In the genomic region with DNA sequence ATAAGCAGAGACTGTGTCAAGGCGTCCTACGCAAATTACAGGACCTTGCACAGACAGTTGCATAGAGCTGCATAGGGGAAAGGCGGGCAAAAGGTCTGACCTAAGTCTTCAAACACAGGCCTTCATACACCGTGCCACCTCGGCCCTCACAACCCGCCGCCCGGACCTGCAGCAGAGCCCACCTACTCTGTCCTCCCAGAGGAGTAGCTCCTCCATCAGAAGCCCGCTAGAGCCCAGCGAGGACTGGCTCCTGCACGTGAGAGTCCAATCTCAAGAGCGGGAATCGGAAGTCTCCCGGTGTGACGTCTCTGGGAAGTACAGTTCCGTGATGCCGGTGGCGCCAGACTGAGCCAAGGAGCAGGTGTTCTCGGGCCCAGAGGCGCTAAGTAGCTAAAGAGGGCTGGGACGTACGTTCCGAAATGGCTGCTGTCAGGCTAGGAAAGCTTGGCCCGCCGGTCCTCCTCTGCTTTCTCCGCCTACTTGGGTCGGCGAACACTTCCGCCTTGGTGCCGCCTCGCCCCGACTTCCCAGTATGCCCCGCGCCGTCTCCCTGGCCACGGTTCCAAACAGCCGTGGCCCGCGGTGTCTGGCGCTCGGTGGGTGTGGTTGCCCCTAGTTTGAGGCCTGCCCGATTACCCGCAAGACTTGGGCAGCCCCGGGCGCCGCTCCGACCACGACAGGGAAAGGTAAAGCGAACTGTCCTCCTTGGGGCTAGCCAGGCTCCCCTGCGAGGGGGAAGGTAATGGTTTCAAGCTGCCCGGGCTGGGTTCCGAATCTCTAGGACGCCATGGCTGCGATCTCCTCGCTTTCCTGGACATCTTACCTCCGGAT, we compare ENCODE assay signal across 8 cellular contexts. TPM values are rescaled to one million over a fixed set of nuclear protein-coding genes. Genes with fewer than 3 reads are reported as not detected.
DNase-seq lines count a peak whose midpoint lies in the region; ATAC-seq and TF ChIP-seq lines count a peak whose summit lies in the region.

A gene with protein sequence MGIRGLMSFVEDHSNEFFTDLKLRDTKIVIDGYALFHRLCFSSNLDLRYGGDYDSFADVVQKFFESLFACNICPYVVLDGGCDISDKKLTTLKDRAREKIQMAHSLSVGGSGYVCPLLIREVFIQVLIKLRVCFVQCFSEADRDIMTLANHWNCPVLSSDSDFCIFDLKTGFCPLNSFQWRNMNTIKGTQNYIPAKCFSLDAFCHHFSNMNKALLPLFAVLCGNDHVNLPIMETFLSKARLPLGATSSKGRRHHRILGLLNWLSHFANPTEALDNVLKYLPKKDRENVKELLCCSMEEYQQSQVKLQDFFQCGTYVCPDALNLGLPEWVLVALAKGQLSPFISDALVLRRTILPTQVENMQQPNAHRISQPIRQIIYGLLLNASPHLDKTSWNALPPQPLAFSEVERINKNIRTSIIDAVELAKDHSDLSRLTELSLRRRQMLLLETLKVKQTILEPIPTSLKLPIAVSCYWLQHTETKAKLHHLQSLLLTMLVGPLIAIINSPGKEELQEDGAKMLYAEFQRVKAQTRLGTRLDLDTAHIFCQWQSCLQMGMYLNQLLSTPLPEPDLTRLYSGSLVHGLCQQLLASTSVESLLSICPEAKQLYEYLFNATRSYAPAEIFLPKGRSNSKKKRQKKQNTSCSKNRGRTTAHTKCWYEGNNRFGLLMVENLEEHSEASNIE (minus strand): TSS at position 505 of the 831 bp plus-strand sequence. CDS start 1,519 bp downstream, outside the sequence.
A gene with protein sequence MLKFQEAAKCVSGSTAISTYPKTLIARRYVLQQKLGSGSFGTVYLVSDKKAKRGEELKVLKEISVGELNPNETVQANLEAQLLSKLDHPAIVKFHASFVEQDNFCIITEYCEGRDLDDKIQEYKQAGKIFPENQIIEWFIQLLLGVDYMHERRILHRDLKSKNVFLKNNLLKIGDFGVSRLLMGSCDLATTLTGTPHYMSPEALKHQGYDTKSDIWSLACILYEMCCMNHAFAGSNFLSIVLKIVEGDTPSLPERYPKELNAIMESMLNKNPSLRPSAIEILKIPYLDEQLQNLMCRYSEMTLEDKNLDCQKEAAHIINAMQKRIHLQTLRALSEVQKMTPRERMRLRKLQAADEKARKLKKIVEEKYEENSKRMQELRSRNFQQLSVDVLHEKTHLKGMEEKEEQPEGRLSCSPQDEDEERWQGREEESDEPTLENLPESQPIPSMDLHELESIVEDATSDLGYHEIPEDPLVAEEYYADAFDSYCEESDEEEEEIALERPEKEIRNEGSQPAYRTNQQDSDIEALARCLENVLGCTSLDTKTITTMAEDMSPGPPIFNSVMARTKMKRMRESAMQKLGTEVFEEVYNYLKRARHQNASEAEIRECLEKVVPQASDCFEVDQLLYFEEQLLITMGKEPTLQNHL (plus strand): TSS at position 557 of the 831 bp plus-strand sequence. CDS start 2,832 bp downstream, outside the sequence.

- in situ Hi-C loops in transverse colon (cut with MboI; ENCODE audit: low pct_ligation_motif_present in 1 of 4, low pct_unique_long_range_greater_than_20kb in 1 of 4, low sequenced_read_pairs in 3 of 4) = loop anchor here in 2 of 4 donors (25.0 kb wide), 2 partner anchors 361 to 486 kb away; a partner anchor contains a TSS

- peak within 1 kb of the TSS; percentile 61 for H3K9ac ChIP-seq in trophoblast cell (ENCODE audit: low read length)

- H2BK5ac ChIP-seq in trophoblast cell (ENCODE audit: low read depth, low read length, poor library complexity) = peak within 1 kb of the TSS; percentile 84

- no peak for TF ChIP-seq EP300 in transverse colon (IDR thresholded peaks at IDR 0.05; ENCODE audit: low read depth)

- peaks cover 14% of the 10 kb centered on the region for H3K79me1 ChIP-seq in trophoblast cell (ENCODE audit: low read length)

- H4K8ac ChIP-seq in trophoblast cell (ENCODE audit: low read depth, low read length) = peak within 1 kb of the TSS; percentile 83

- peak within 1 kb of the TSS; percentile 84 for H4K91ac ChIP-seq in trophoblast cell (ENCODE audit: low read depth, low read length)

- POLR2A ChIA-PET in activated naive CD8-positive, alpha-beta T cell treated with anti-CD3 and anti-CD28 coated beads, Interleukin-2, amount 10 ng/mL, durations not matched to agents 7 days and 5 days (lab: Charles Lee) = interaction anchor here (0.9 to 3.9 kb wide), 13 partner anchors 10 to 1391 kb away, joined by 3 to 27 read pairs (median 4); a partner anchor contains a TSS

- peaks cover 25% of the 10 kb centered on the region for H3K36me3 Mint-ChIP-seq in activated naive CD8-positive, alpha-beta T cell treated with anti-CD3 and anti-CD28 coated beads, Interleukin-2, amount 10 ng/mL, durations not matched to agents 7 days and 5 days

- H3K4me1 Mint-ChIP-seq in activated naive CD8-positive, alpha-beta T cell treated with anti-CD3 and anti-CD28 coated beads, Interleukin-2, amount 10 ng/mL, durations not matched to agents 7 days and 5 days = peaks cover 33% of the 10 kb centered on the region

- intact Hi-C loops in Right ventricle myocardium superior (cut with DNase I) = no loop called here
- intact Hi-C loops in transverse colon (cut with DNase I; ENCODE audit: low total_unique reads) = no loop called here

- peak within 1 kb of the TSS; percentile 79 for H2BK12ac ChIP-seq in trophoblast cell (ENCODE audit: low read length)

- H3K27me3 Mint-ChIP-seq in activated naive CD8-positive, alpha-beta T cell treated with anti-CD3 and anti-CD28 coated beads, Interleukin-2, amount 10 ng/mL, durations not matched to agents 7 days and 5 days = no peaks in the 10 kb centered on the region

- H3K27ac Mint-ChIP-seq in activated naive CD8-positive, alpha-beta T cell treated with anti-CD3 and anti-CD28 coated beads, Interleukin-2, amount 10 ng/mL, durations not matched to agents 7 days and 5 days = peak within 1 kb of the TSS; percentile 93

- no peak within 1 kb of the TSS for H3K23ac ChIP-seq in trophoblast cell (ENCODE audit: low read length)

- H4K12ac ChIP-seq in trophoblast cell (ENCODE audit: low read depth, low read length) = peak within 1 kb of the TSS; percentile 57

- H3K36me3 ChIP-seq in trophoblast cell (ENCODE audit: control insufficient read depth in 1 of 2, insufficient read depth in 2 of 2, low read length in 2 of 2) (peaks cover 0 to 2% of the 10 kb centered on the region in 2 experiments), transverse colon (no peaks in the 10 kb centered on the region)

- peak within 1 kb of the TSS; percentile 40 for H3K27ac ChIP-seq in trophoblast cell (ENCODE audit: low read depth, low read length)
- peak within 1 kb of the TSS; percentile 91 to 93 (median 91) for H3K27ac ChIP-seq in transverse colon

- H3K9me3 ChIP-seq in trophoblast cell (ENCODE audit: insufficient read depth, low read depth, low read length) (no peaks in the 10 kb centered on the region), transverse colon (no peaks in the 10 kb centered on the region)

- H3K4me3 ChIP-seq in trophoblast cell (ENCODE audit: low read depth, low read length) = peak within 1 kb of the TSS; percentile 78
- H3K4me3 ChIP-seq in transverse colon = peak within 1 kb of the TSS; percentile 48 to 71 (median 56)

- WGBS in trophoblast cell (ENCODE audit: extremely low coverage, insufficient coverage, insufficient read length) = no CpG with 5 or more reads among the region's 56 CpGs
- 1 to 17% methylated on average over 2 to 49 of the region's 56 CpGs for WGBS in transverse colon (ENCODE audit: low coverage in 1 of 2), 2 donors

- H3K9me3 Mint-ChIP-seq in activated naive CD8-positive, alpha-beta T cell treated with anti-CD3 and anti-CD28 coated beads, Interleukin-2, amount 10 ng/mL, durations not matched to agents 7 days and 5 days = no peaks in the 10 kb centered on the region

- H3K4me3 Mint-ChIP-seq in activated naive CD8-positive, alpha-beta T cell treated with anti-CD3 and anti-CD28 coated beads, Interleukin-2, amount 10 ng/mL, durations not matched to agents 7 days and 5 days = peak within 1 kb of the TSS; percentile 86

- ATAC-seq in HG02642 (IDR thresholded peaks at IDR 0.05; ENCODE audit: poor library complexity, unreplicated experiment) = peak; percentile 99
- ATAC-seq in activated naive CD8-positive, alpha-beta T cell treated with anti-CD3 and anti-CD28 coated beads, Interleukin-2, amount 10 ng/mL, durations not matched to agents 7 days and 5 days (ENCODE audit: low read depth) = peak; percentile 98
- peak; percentile 100 for ATAC-seq in Right ventricle myocardium superior (ENCODE audit: poor library complexity)

- peak within 1 kb of the TSS; percentile 90 for H3K18ac ChIP-seq in trophoblast cell (ENCODE audit: low read length)

- peak within 1 kb of the TSS; percentile 74 for H2BK120ac ChIP-seq in trophoblast cell (ENCODE audit: insufficient read depth, low read length, poor library complexity)

- H3K79me2 ChIP-seq in trophoblast cell (ENCODE audit: control insufficient read depth, insufficient read depth, low read length, poor library complexity) = peaks cover 5% of the 10 kb centered on the region

- H2AFZ ChIP-seq in trophoblast cell (ENCODE audit: insufficient read depth, low read length, poor library complexity) = peak within 1 kb of the TSS; percentile 94

- peaks cover 4 to 10% of the 10 kb centered on the region in 2 experiments for H3K4me1 ChIP-seq in trophoblast cell (ENCODE audit: control insufficient read depth in 1 of 2, insufficient read depth in 2 of 2, low read length in 2 of 2)
- peaks cover 18 to 51% (median 20%) of the 10 kb centered on the region in 4 donors for H3K4me1 ChIP-seq in transverse colon

- TF ChIP-seq CTCF in transverse colon (IDR thresholded peaks at IDR 0.05) = no peak

- H2AK5ac ChIP-seq in trophoblast cell (ENCODE audit: low read length) = peak within 1 kb of the TSS; percentile 89

- H3K14ac ChIP-seq in trophoblast cell (ENCODE audit: low read length) = peak within 1 kb of the TSS; percentile 83

- TF ChIP-seq POLR2A in GM10847 (IDR thresholded peaks at IDR 0.05; ENCODE audit: extremely low read depth, insufficient read length) = peak; percentile 54
- peak; percentile 84 for TF ChIP-seq POLR2A in transverse colon (IDR thresholded peaks at IDR 0.05)

- H3K4ac ChIP-seq in trophoblast cell (ENCODE audit: low read depth, low read length) = peak within 1 kb of the TSS; percentile 74

- H3K27me3 ChIP-seq in trophoblast cell (ENCODE audit: insufficient read depth, low read length) = no peaks in the 10 kb centered on the region
- no peaks in the 10 kb centered on the region for H3K27me3 ChIP-seq in transverse colon

- H3K4me2 ChIP-seq in trophoblast cell (ENCODE audit: low read length) = peak within 1 kb of the TSS; percentile 77

- DNase-seq in NCI-H1105 (lab: John Stamatoyannopoulos, UW) (peak; percentile 96), SKM-1 (lab: John Stamatoyannopoulos, UW; ENCODE audit: unreplicated experiment) (peak; percentile 56), Right ventricle myocardium superior (peak; percentile 96), trophoblast cell (peak; percentile 94 to 96), transverse colon (peak; percentile 93)
- peak; percentile 90 for DNase-seq in activated naive CD8-positive, alpha-beta T cell treated with anti-CD3 and anti-CD28 coated beads, Interleukin-2, amount 10 ng/mL, durations not matched to agents 7 days and 5 days

RNA-seq across cellular contexts. Expression of the first gene that starts in this region (rescaled TPM):
- total RNA-seq in activated naive CD8-positive, alpha-beta T cell treated with anti-CD3 and anti-CD28 coated beads, Interleukin-2, amount 10 ng/mL, durations not matched to agents 7 days and 5 days = 10 to 100 TPM; 16.8 to 22.0 TPM
- total RNA-seq in Right ventricle myocardium superior (3.0 TPM), transverse colon (10 to 100 TPM in 2 of 4 donors, 1 to 10 TPM in 2; 3.0 to 16.4 (median 7.7) TPM)
- polyA plus RNA-seq in trophoblast cell (2013) = 3.0 TPM in 2 replicates

RNA-seq across cellular contexts. Expression of the second gene that starts in this region (rescaled TPM):
- total RNA-seq in activated naive CD8-positive, alpha-beta T cell treated with anti-CD3 and anti-CD28 coated beads, Interleukin-2, amount 10 ng/mL, durations not matched to agents 7 days and 5 days = 1 to 10 TPM; 3.1 to 3.8 TPM
- total RNA-seq in Right ventricle myocardium superior (1.3 TPM), transverse colon (10 to 100 TPM in 1 of 4 donors, 1 to 10 TPM in 3; 4.6 to 12.3 (median 8.5) TPM)
- 2.1 and 2.4 TPM in 2 replicates for polyA plus RNA-seq in trophoblast cell (2013)

Comparison
In these comparisons a context has a peak if more than half of its experiments do, and no peak if none do; other contexts are left out.
1. Peak in every context shown above with its lines: DNase-seq, ATAC-seq, H3K4me3 ChIP-seq and H3K27ac ChIP-seq.